11 cellular contexts compared by ENCODE assay signal in genomic region chr1:230792691-230793462, GRCh38. TPM values are rescaled to one million over a fixed set of nuclear protein-coding genes. Genes with fewer than 3 reads are reported as not detected.
A peak's percentile ranks its signal among the peaks of the same experiment; 100 is the strongest.
DNase-seq lines count a peak whose midpoint lies in the region; ATAC-seq and TF ChIP-seq lines count a peak whose summit lies in the region.
"Had no signal": no experiment of that assay in that cellular context is flagged by ENCODE, and none has a peak within 500 bp of the region (broad histone marks: within the 10 kb centered on the region; RNA-seq: fewer than 3 reads in every experiment).

No MANE protein-coding gene starts in this region.

- CTCF ChIA-PET in BJ (lab: Yijun Ruan, JAX) = interaction anchor here (0.8 to 1.5 kb wide), 4 partner anchors 12 to 414 kb away, joined by 3 read pairs; no protein-coding TSS in a partner anchor
- CTCF ChIA-PET in activated CD4-positive, alpha-beta memory T cell treated with anti-CD3 and anti-CD28 coated beads, Interleukin-2, amount 10 ng/mL, durations not matched to agents 7 days and 5 days (lab: Charles Lee) = no interaction called here

- H3K27me3 ChIP-seq in BJ (ENCODE audit: control insufficient read depth, insufficient read depth, low read length) (no peaks in the 10 kb centered on the region), dorsolateral prefrontal cortex (peaks cover 0 to 2% (median 0%) of the 10 kb centered on the region in 45 donors)

- peaks cover 2% of the 10 kb centered on the region for H3K27me3 Mint-ChIP-seq in activated CD4-positive, alpha-beta memory T cell treated with anti-CD3 and anti-CD28 coated beads, Interleukin-2, amount 10 ng/mL, durations not matched to agents 7 days and 5 days

- H3K4me1 Mint-ChIP-seq in activated CD4-positive, alpha-beta memory T cell treated with anti-CD3 and anti-CD28 coated beads, Interleukin-2, amount 10 ng/mL, durations not matched to agents 7 days and 5 days = no peaks in the 10 kb centered on the region

- in situ Hi-C loops in GM13977 (cut with MboI; ENCODE audit: low pct_unique_long_range_greater_than_20kb, low sequenced_read_pairs, unreplicated experiment) = no loop called here

- no peaks in the 10 kb centered on the region for H3K9me3 Mint-ChIP-seq in activated CD4-positive, alpha-beta memory T cell treated with anti-CD3 and anti-CD28 coated beads, Interleukin-2, amount 10 ng/mL, durations not matched to agents 7 days and 5 days
- H3K9me3 Mint-ChIP-seq: CD8-positive, alpha-beta T cell had no signal

- no peak overlapping the region for H3K4me3 Mint-ChIP-seq in activated CD4-positive, alpha-beta memory T cell treated with anti-CD3 and anti-CD28 coated beads, Interleukin-2, amount 10 ng/mL, durations not matched to agents 7 days and 5 days
- H3K4me3 Mint-ChIP-seq: CD8-positive, alpha-beta T cell had no signal

- H3K36me3 ChIP-seq in BJ (ENCODE audit: control insufficient read depth, insufficient read depth, low read length) = no peaks in the 10 kb centered on the region

- no peaks in the 10 kb centered on the region for H3K36me3 Mint-ChIP-seq in activated CD4-positive, alpha-beta memory T cell treated with anti-CD3 and anti-CD28 coated beads, Interleukin-2, amount 10 ng/mL, durations not matched to agents 7 days and 5 days (ENCODE audit: low read depth)
- H3K36me3 Mint-ChIP-seq: CD8-positive, alpha-beta T cell had no signal

- H3K27ac ChIP-seq in dorsolateral prefrontal cortex = no peak overlapping the region
- H3K27ac ChIP-seq: HL-60 had no signal

- no peak overlapping the region for H3K27ac Mint-ChIP-seq in activated CD4-positive, alpha-beta memory T cell treated with anti-CD3 and anti-CD28 coated beads, Interleukin-2, amount 10 ng/mL, durations not matched to agents 7 days and 5 days
- H3K27ac Mint-ChIP-seq: CD8-positive, alpha-beta T cell had no signal

- POLR2A ChIA-PET in BJ (lab: Charles Lee) = no interaction called here
- POLR2A ChIA-PET in activated CD4-positive, alpha-beta memory T cell treated with anti-CD3 and anti-CD28 coated beads, Interleukin-2, amount 10 ng/mL, durations not matched to agents 7 days and 5 days (lab: Charles Lee) = no interaction called here

- intact Hi-C loops in dorsolateral prefrontal cortex (cut with DNase I) = no loop called here

- H3K4me3 ChIP-seq in BJ (ENCODE audit: low read depth, low read length) (no peak overlapping the region), dorsolateral prefrontal cortex (no peak overlapping the region)

- no peak for ATAC-seq in HG03097 (IDR thresholded peaks at IDR 0.05; ENCODE audit: low FRiP score, unreplicated experiment)
- no peak for ATAC-seq in GM18870 (IDR thresholded peaks at IDR 0.05; ENCODE audit: unreplicated experiment)
- ATAC-seq: CD8-positive, alpha-beta T cell had no signal

- 0 out of 2 replicates have a peak, but pooled peaks have one; percentile 1 for TF ChIP-seq CTCF in BJ (IDR thresholded peaks at IDR 0.05; ENCODE audit: insufficient read depth, low read depth, low read length)
- peak; percentile 37 for TF ChIP-seq CTCF in GM13977 (IDR thresholded peaks at IDR 0.05; ENCODE audit: extremely low read depth, insufficient read depth, missing control alignments)
- no peak for TF ChIP-seq CTCF in dorsolateral prefrontal cortex (IDR thresholded peaks at IDR 0.05 in 54 of 56, conservative IDR thresholded peaks at IDR 0.05 in 2 of 56; ENCODE audit: low read depth in 1 of 56, partially characterized antibody in 56 of 56)

- no peak for DNase-seq in BJ (ENCODE audit: low read depth)
- no peak for DNase-seq in GM13977 (ENCODE audit: low spot score)
- peak; percentile 5 for DNase-seq in SW480 (ENCODE audit: low spot score)
- peak; percentile 17 for DNase-seq in iris pigment epithelial cell (ENCODE audit: low read depth)
- DNase-seq in activated CD4-positive, alpha-beta memory T cell treated with anti-CD3 and anti-CD28 coated beads, Interleukin-2, amount 10 ng/mL, durations not matched to agents 7 days and 5 days = no peak
- DNase-seq in dorsolateral prefrontal cortex = no peak
- DNase-seq: activated naive CD4-positive, alpha-beta T cell treated with anti-CD3 and anti-CD28 coated beads, Interleukin-2, amount 50 U/mL, for 16 hours; CD8-positive, alpha-beta T cell had no signal

RNA-seq across cellular contexts. Expression of gene CAPN9, which starts 45.7 kb away (rescaled TPM):
- not detected in 2 replicates for polyA plus RNA-seq in BJ (2011; rRNA removed)
- polyA minus RNA-seq in BJ (2011; rRNA and poly(A)+ RNA removed) = not detected in 2 replicates
- total RNA-seq in activated CD4-positive, alpha-beta memory T cell treated with anti-CD3 and anti-CD28 coated beads, Interleukin-2, amount 10 ng/mL, durations not matched to agents 7 days and 5 days = not detected
- 1 to 10 TPM in 71 of 120 experiments, under 1 TPM in 43, not detected in 6; 0.22 to 5.4 (median 1.3) TPM for total RNA-seq in dorsolateral prefrontal cortex
- total RNA-seq: CD8-positive, alpha-beta T cell had no signal

Comparison
In these comparisons a context has a peak if more than half of its experiments do, and no peak if none do; other contexts are left out.
1. DNase-seq: peak in SW480 (single experiment) and iris pigment epithelial cell (single experiment); none in BJ (single experiment), GM13977 (single experiment), activated CD4-positive, alpha-beta memory T cell treated with anti-CD3 and anti-CD28 coated beads, Interleukin-2, amount 10 ng/mL, durations not matched to agents 7 days and 5 days (single experiment) and dorsolateral prefrontal cortex (0 of 10).
2. CTCF ChIP-seq: peak in BJ (single experiment) and GM13977 (single experiment); none in dorsolateral prefrontal cortex (0 of 56).